In genomic region chr3:18016366-18016765, GRCh38 we compare ENCODE assay signal across 28 cellular contexts.
"Had no signal": no experiment of that assay in that cellular context is flagged by ENCODE, and none has a peak within 500 bp of the region (broad histone marks: within the 10 kb centered on the region; RNA-seq: fewer than 3 reads in every experiment).

No MANE protein-coding gene starts in this region.

- H3K9me3 ChIP-seq: ovary, psoas muscle, right lobe of liver, sigmoid colon, suprapubic skin, testis, tibial artery, transverse colon, upper lobe of right lung, uterus had no signal

- H3K4me2 ChIP-seq: neural progenitor cell had no signal

- H3K79me2 ChIP-seq: parathyroid adenoma had no signal

- H3K9ac ChIP-seq: neural progenitor cell, parathyroid adenoma had no signal

- H3K4me3 ChIP-seq: neural progenitor cell, ovary, psoas muscle, right lobe of liver, sigmoid colon, suprapubic skin, testis, tibial artery, transverse colon, upper lobe of right lung, uterus had no signal

- H3K36me3 ChIP-seq: neural progenitor cell, ovary, right lobe of liver, sigmoid colon, suprapubic skin, tibial artery, transverse colon, upper lobe of right lung, uterus had no signal

- H2AFZ ChIP-seq: neural progenitor cell, parathyroid adenoma had no signal

- DNase-seq: naive thymus-derived CD8-positive, alpha-beta T cell; nephron progenitor cell; occipital lobe; ovary; posterior cingulate gyrus; psoas muscle; right cardiac atrium; right lobe of liver; sigmoid colon; small intestine; stimulated activated CD4-positive, alpha-beta T cell treated with anti-CD3 and anti-CD28 coated beads, Interleukin-15, amount 100 ng/mL, for 24 hours; stimulated activated CD4-positive, alpha-beta T cell treated with anti-CD3 and anti-CD28 coated beads, Interleukin-2, amount 100 ng/mL, for 24 hours; stimulated activated CD4-positive, alpha-beta T cell treated with anti-CD3 and anti-CD28 coated beads, Interleukin-2, amount 100 ng/mL, for 48 hours; stimulated activated CD4-positive, alpha-beta T cell treated with anti-CD3 and anti-CD28 coated beads, Interleukin-4, amount 100 ng/mL, for 24 hours; stimulated activated naive CD4-positive, alpha-beta T cell; stimulated activated naive CD8-positive, alpha-beta T cell treated with anti-CD3 and anti-CD28 coated beads, Interleukin-15, amount 100 ng/mL, for 72 hours; stimulated activated naive CD8-positive, alpha-beta T cell treated with anti-CD3 and anti-CD28 coated beads, Interleukin-15, Interleukin-2, amounts not matched to agents 100 U/mL and 50 U/mL, for 24 hours; substantia nigra; testis; tibial artery; transverse colon; upper lobe of right lung; uterus had no signal

- H3K4me1 ChIP-seq: parathyroid adenoma, psoas muscle, right lobe of liver, sigmoid colon, suprapubic skin, testis, tibial artery, transverse colon, upper lobe of right lung, uterus had no signal

- FAIRE-seq: small intestine had no signal

- H3K27me3 ChIP-seq: neural progenitor cell, ovary, right lobe of liver, sigmoid colon, testis, tibial artery, transverse colon, upper lobe of right lung, uterus had no signal

- H3K27ac ChIP-seq: neural progenitor cell, ovary, parathyroid adenoma, psoas muscle, right lobe of liver, sigmoid colon, suprapubic skin, testis, tibial artery, transverse colon, upper lobe of right lung, uterus had no signal

- ATAC-seq: naive thymus-derived CD8-positive, alpha-beta T cell; natural killer cell treated with Interleukin-12 subunit alpha and Interleukin-12 subunit beta and Interleukin-15 and Interleukin-18, amount 100 ng/mL, for 72 hours; psoas muscle; right cardiac atrium; right lobe of liver; stimulated activated memory B cell treated with anti-CD40 and anti-IgM and Interleukin-4, amounts not matched to agents 10 μg/mL and 1 μg/mL and 100 μg/mL, for 72 hours; stimulated activated naive CD8-positive, alpha-beta T cell treated with anti-CD3 and anti-CD28 coated beads, Interleukin-15, amount 100 ng/mL, for 72 hours; stimulated activated naive CD8-positive, alpha-beta T cell treated with anti-CD3 and anti-CD28 coated beads, Interleukin-15, Interleukin-2, amounts not matched to agents 100 U/mL and 50 U/mL, for 24 hours; upper lobe of right lung had no signal
